8 cellular contexts compared by ENCODE assay signal in the genomic region with DNA sequence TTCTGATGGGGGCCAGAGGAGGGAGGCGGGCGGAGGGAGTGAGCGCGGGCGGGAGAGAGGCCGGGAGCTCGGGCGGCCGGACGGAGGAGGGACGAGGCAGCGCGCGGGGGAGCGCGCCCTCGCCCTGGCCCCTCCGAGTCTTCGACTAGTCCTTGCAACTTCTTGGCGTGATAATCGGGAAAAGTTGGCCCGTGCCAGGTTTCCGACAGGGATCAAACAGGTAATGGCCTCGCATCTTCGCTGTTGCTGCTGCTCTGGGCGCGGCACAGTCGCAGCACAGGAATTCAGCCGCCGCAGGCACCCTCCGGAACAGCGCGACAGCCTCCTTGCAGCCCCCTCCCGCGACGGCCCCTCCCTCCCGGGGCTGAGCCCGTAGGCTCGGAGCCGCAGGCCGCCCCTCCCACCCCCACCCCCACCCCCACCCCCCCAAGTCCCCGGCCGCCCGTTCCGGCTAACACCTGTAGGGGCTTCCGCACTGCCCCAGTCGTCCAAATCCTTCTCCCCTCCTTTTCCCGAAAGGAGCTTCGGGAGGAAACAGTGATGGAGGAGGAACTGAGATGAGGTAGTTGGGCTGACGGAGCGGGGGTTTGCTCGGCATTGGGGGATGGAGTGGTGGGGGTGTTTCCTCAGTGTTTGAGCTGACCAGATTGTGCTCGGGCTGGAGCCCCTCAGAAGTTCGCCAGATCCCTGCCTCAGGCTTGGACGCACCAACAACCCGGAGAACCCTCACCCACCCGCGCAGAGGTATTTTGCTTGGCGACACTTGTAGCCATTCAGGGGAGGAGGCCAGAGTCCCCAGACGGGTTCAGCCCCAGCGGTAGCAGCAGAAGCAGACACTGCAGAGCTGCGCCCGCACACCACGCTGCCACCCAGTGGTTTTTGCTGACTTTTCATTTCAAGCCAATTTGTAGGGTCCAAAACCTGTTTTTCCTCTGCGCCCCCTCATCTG. TPM values are rescaled to one million over a fixed set of nuclear protein-coding genes. Genes with fewer than 3 reads are reported as not detected.
A peak's percentile ranks its signal among the peaks of the same experiment; 100 is the strongest.
DNase-seq lines count a peak whose midpoint lies in the region; ATAC-seq, FAIRE-seq and TF ChIP-seq lines count a peak whose summit lies in the region.

A gene (minus strand): TSS at position 319 of the 949 bp plus-strand sequence. CDS start 714 bp downstream, outside the sequence.

- H3K36me3 ChIP-seq in RWPE2 (ENCODE audit: low read depth) (no peaks in the 10 kb centered on the region), heart right ventricle (no peaks in the 10 kb centered on the region), prostate gland (no peaks in the 10 kb centered on the region)

- intact Hi-C loops in heart right ventricle (cut with DNase I) = no loop called here
- intact Hi-C loops in prostate gland (cut with DNase I) = no loop called here

- DNase-seq in RWPE2 (ENCODE audit: low spot score) (no peak), heart right ventricle (peak; percentile 6 to 11), prostate gland (ENCODE audit: low spot score) (peak; percentile 26), kidney glomerular epithelial cell (lab: John Stamatoyannopoulos, UW) (no peak), HTR-8/SVneo (ENCODE audit: insufficient read length, low spot score) (no peak)

- WGBS in heart right ventricle, 2 donors = 1% methylated on average over 23 to 62 of the region's 65 CpGs
- WGBS in prostate gland = 1% methylated on average over 14 of the region's 65 CpGs

- H3K4me1 ChIP-seq in RWPE2 (ENCODE audit: insufficient read depth, poor library complexity, severe bottlenecking) (no peaks in the 10 kb centered on the region), heart right ventricle (no peaks in the 10 kb centered on the region), prostate gland (replicated peaks) (no peaks in the 10 kb centered on the region)

- H3K4me3 ChIP-seq in RWPE2 (ENCODE audit: severe bottlenecking) (no peak within 1 kb of the TSS), heart right ventricle (peak within 1 kb of the TSS in 9 of 10 donors; percentile 23 to 54 (median 44)), prostate gland (peak within 1 kb of the TSS; percentile 35 to 39)

- TF ChIP-seq CTCF in RWPE2 (IDR thresholded peaks at IDR 0.05; ENCODE audit: poor library complexity, severe bottlenecking) = peak; percentile 6
- TF ChIP-seq CTCF in heart right ventricle (IDR thresholded peaks at IDR 0.05) = peak in 6 of 9 donors; percentile 13 to 42 (median 24)
- TF ChIP-seq CTCF in prostate gland (IDR thresholded peaks at IDR 0.05) = peak in 2 of 4 experiments; percentile 17 to 27

- H3K27me3 ChIP-seq in RWPE2 (ENCODE audit: insufficient read depth, poor library complexity, severe bottlenecking) = peaks cover 13% of the 10 kb centered on the region
- H3K27me3 ChIP-seq in heart right ventricle = peaks cover 0 to 81% (median 4%) of the 10 kb centered on the region in 7 donors
- H3K27me3 ChIP-seq in prostate gland (replicated peaks; ENCODE audit: insufficient read depth) = no peaks in the 10 kb centered on the region

- FAIRE-seq in HTR-8/SVneo (lab: Jason Lieb, UNC) = no peak

- ATAC-seq in GM21360 (IDR thresholded peaks at IDR 0.05; ENCODE audit: unreplicated experiment) = peak; percentile 65
- 0 out of 3 replicates have a peak, but pooled peaks have one; percentile 40 for ATAC-seq in RWPE2 (ENCODE audit: low read depth)
- peak in 6 of 8 donors; percentile 55 to 83 (median 63) for ATAC-seq in heart right ventricle
- ATAC-seq in esophagus mucosa = no peak
- ATAC-seq in GM21390 (IDR thresholded peaks at IDR 0.05; ENCODE audit: unreplicated experiment) = no peak

- H3K9me3 ChIP-seq in RWPE2 (ENCODE audit: severe bottlenecking) (no peaks in the 10 kb centered on the region), heart right ventricle (no peaks in the 10 kb centered on the region), prostate gland (no peaks in the 10 kb centered on the region)

- TF ChIP-seq POLR2A in prostate gland (IDR thresholded peaks at IDR 0.05) = no peak

- H3K27ac ChIP-seq in RWPE2 (ENCODE audit: poor library complexity, severe bottlenecking) (no peak within 1 kb of the TSS), heart right ventricle (no peak within 1 kb of the TSS), prostate gland (no peak within 1 kb of the TSS)

RNA-seq across cellular contexts. Expression of the gene that starts here (rescaled TPM):
- total RNA-seq in heart right ventricle = 1 to 10 TPM in 5 of 10 donors, under 1 TPM in 5; 0.30 to 3.3 (median 1.00) TPM
- polyA plus RNA-seq in heart right ventricle = 1 to 10 TPM in 1 of 2 donors, under 1 TPM in 1; 0.90 to 1.2 TPM
- 10 to 100 TPM; 18.0 to 22.4 TPM for total RNA-seq in prostate gland
- total RNA-seq in esophagus mucosa = 0.40 TPM

Comparison
In these comparisons a context has a peak if more than half of its experiments do, and no peak if none do; other contexts are left out.
1. RNA of the gene that starts here (total RNA-seq): 18.0 to 22.4 TPM in prostate gland; 0.30 to 3.3 TPM in heart right ventricle and 0.40 TPM in esophagus mucosa (single experiment); every median in the first group is over 4 times any median in the second.
2. ATAC-seq: peak in GM21360 (single experiment), RWPE2 (single experiment) and heart right ventricle (6 of 8); none in esophagus mucosa (single experiment) and GM21390 (single experiment).
3. DNase-seq: peak in heart right ventricle (2 of 2) and prostate gland (single experiment); none in RWPE2 (single experiment), kidney glomerular epithelial cell (single experiment) and HTR-8/SVneo (single experiment).